ENCODE assay signal across 23 cellular contexts in the genomic region with DNA sequence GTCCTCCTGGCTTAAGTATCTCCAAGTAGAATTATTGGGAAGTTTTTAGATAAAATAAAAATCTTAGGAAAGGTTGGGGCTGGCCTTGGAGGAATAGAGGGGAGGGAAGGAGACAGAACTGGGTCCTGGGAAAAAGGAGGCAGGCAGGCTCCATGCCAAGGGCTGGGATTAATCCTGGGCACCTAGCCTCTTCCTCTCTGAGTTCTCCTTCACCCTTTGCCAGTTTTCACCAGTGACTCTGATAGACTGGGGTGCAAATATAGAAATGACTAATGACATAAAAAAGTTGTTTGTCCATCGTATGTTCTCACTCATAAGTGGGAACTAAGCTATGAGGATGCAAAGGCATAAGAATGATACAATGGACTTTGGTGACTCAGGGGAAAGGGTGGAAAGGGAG.
DNase-seq lines count a peak whose midpoint lies in the region; ATAC-seq, FAIRE-seq and TF ChIP-seq lines count a peak whose summit lies in the region.
"Had no signal": no experiment of that assay in that cellular context is flagged by ENCODE, and none has a peak within 500 bp of the region (broad histone marks: within the 10 kb centered on the region; RNA-seq: fewer than 3 reads in every experiment).

No MANE protein-coding gene starts in this region.

- no peak overlapping the region for H3K4me2 ChIP-seq in H9 (ENCODE audit: insufficient read depth, insufficient read length, low read length)
- H3K4me2 ChIP-seq: GM23338 had no signal

- H3K27me3 ChIP-seq in bronchial epithelial cell (ENCODE audit: control insufficient read depth, insufficient read depth, low read length) (no peaks in the 10 kb centered on the region), heart right ventricle (no peaks in the 10 kb centered on the region), psoas muscle (ENCODE audit: insufficient read depth in 3 of 3, low read length in 2 of 3) (no peaks in the 10 kb centered on the region), H9 (ENCODE audit: insufficient read depth, low read length) (no peaks in the 10 kb centered on the region)
- H3K27me3 ChIP-seq: BE2C, SJSA1 had no signal

- no peak overlapping the region for H2BK5ac ChIP-seq in H9 (ENCODE audit: insufficient read length, low read length)

- no peaks in the 10 kb centered on the region for H3K79me2 ChIP-seq in H9 (ENCODE audit: insufficient read depth, low read length)

- H3K27me3 Mint-ChIP-seq in H9 (ENCODE audit: low read depth): no peaks in the 10 kb centered on the region

- H3K4me3 Mint-ChIP-seq in H9: no peak overlapping the region
- H3K4me3 Mint-ChIP-seq: CD4-positive, alpha-beta T cell; GM23338 had no signal

- peak overlapping the region in 7 of 10 donors; percentile 43 to 79 (median 78) for H3K27ac ChIP-seq in heart right ventricle
- H3K27ac ChIP-seq in psoas muscle: peak overlapping the region; percentile 44
- H3K27ac ChIP-seq in H9 (ENCODE audit: insufficient read length, low read depth, low read length): no peak overlapping the region
- H3K27ac ChIP-seq: 22Rv1, SJSA1 had no signal

- no peak overlapping the region for H3K18ac ChIP-seq in H9 (ENCODE audit: insufficient read length, low read depth, low read length)

- H3K9ac ChIP-seq in H9 (ENCODE audit: extremely low read depth, insufficient read length, low read length): no peak overlapping the region

- H3K27ac Mint-ChIP-seq in H9: no peak overlapping the region
- H3K27ac Mint-ChIP-seq: CD4-positive, alpha-beta T cell; GM23338 had no signal

- H3K9me3 ChIP-seq in heart right ventricle (peaks cover 0 to 7% (median 0%) of the 10 kb centered on the region in 11 donors), psoas muscle (no peaks in the 10 kb centered on the region), H9 (ENCODE audit: control insufficient read depth, low read depth, low read length) (no peaks in the 10 kb centered on the region)
- H3K9me3 ChIP-seq: BE2C, SJSA1 had no signal

- no peak for FAIRE-seq in bronchial epithelial cell (lab: Jason Lieb, UNC)
- FAIRE-seq in frontal cortex (lab: Jason Lieb, UNC): no peak
- FAIRE-seq: D721Med, GM12891, K562 had no signal

- H3T11ph ChIP-seq in H9 (ENCODE audit: low read length): no peak overlapping the region

- no peak overlapping the region for H4K91ac ChIP-seq in H9 (ENCODE audit: insufficient read length, low read depth, low read length)

- no peak overlapping the region for H3K14ac ChIP-seq in H9 (ENCODE audit: insufficient read depth, low read length)

- WGBS in heart right ventricle, 2 donors: 30 to 38% methylated on average over 1 of the region's 1 CpG
- 15 to 30% (median 23%) methylated on average over 1 of the region's 1 CpG for WGBS in psoas muscle, 3 donors
- no CpG with 5 or more reads among the region's 1 CpG for WGBS in H9 (ENCODE audit: extremely low coverage, insufficient read length, low lambda C conversion rate)

- H3K23ac ChIP-seq in H9 (ENCODE audit: insufficient read length, low read depth, low read length): no peak overlapping the region

- no peaks in the 10 kb centered on the region for H3K79me1 ChIP-seq in H9 (ENCODE audit: insufficient read depth, low read depth, low read length, poor library complexity, severe bottlenecking)

- H2AFZ ChIP-seq in H9 (ENCODE audit: low read length): no peak overlapping the region
- H2AFZ ChIP-seq: GM23338 had no signal

- H3K4me1 ChIP-seq in heart right ventricle (peaks cover 0 to 23% (median 6%) of the 10 kb centered on the region in 9 donors), psoas muscle (peaks cover 10% of the 10 kb centered on the region), H9 (ENCODE audit: insufficient read depth, low read length) (no peaks in the 10 kb centered on the region)
- H3K4me1 ChIP-seq: BE2C, SJSA1 had no signal

- TF ChIP-seq CTCF in bronchial epithelial cell (IDR thresholded peaks at IDR 0.05; ENCODE audit: insufficient read depth, low read length, severe bottlenecking) (no peak), heart right ventricle (IDR thresholded peaks at IDR 0.05) (no peak), psoas muscle (IDR thresholded peaks at IDR 0.05) (no peak), H9 (conservative IDR thresholded peaks at IDR 0.05) (no peak)

- no peak overlapping the region for H2BK12ac ChIP-seq in H9 (ENCODE audit: insufficient read length, low read depth, low read length)

- no peak overlapping the region for H4K8ac ChIP-seq in H9 (replicated peaks; ENCODE audit: insufficient read length, low read depth, low read length)

- peak; percentile 88 to 98 (median 96) for ATAC-seq in heart right ventricle
- peak; percentile 88 to 97 (median 92) for ATAC-seq in psoas muscle
- no peak for ATAC-seq in GM21360 (IDR thresholded peaks at IDR 0.05; ENCODE audit: unreplicated experiment)
- ATAC-seq: GM23338, K562 had no signal

- H2BK120ac ChIP-seq in H9 (ENCODE audit: low read depth, low read length, poor library complexity, severe bottlenecking): no peak overlapping the region

- no peak overlapping the region for H3K56ac ChIP-seq in H9 (ENCODE audit: insufficient read length, low read depth, low read length)

- H3K4ac ChIP-seq in H9 (ENCODE audit: low read depth, low read length): no peak overlapping the region

- no peaks in the 10 kb centered on the region for H3K4me1 Mint-ChIP-seq in H9
- H3K4me1 Mint-ChIP-seq: GM23338 had no signal

- H2BK20ac ChIP-seq in H9 (ENCODE audit: low read depth, low read length, poor library complexity, severe bottlenecking): no peak overlapping the region

- DNase-seq in DMS53 (lab: John Stamatoyannopoulos, UW) (peak; percentile 6), DMS53 treated with DMSO at 0.1 percent for 48 hours (lab: John Stamatoyannopoulos, UW; ENCODE audit: unreplicated experiment) (no peak), bronchial epithelial cell (ENCODE audit: low read depth) (peak; percentile 43), heart right ventricle (peak; percentile 59 to 60), psoas muscle (peak in 1 of 2 donors; percentile 82), frontal cortex (ENCODE audit: low spot score in 2 of 2) (no peak), H9 (no peak)
- DNase-seq: BE2C; CD4-positive, alpha-beta T cell; GF-D8; NCI-H1048; NCI-H2081 treated with DMSO at 0.1 percent for 48 hours; NCI-H524; NK-92 treated with Interleukin-12 subunit alpha and Interleukin-12 subunit beta, amount 100 ng/mL, for 24 hours; OCI-M1; RPMI8226 had no signal

- no peaks in the 10 kb centered on the region for H3K23me2 ChIP-seq in H9 (ENCODE audit: insufficient read length, low read depth, low read length, poor library complexity, severe bottlenecking)

- no peaks in the 10 kb centered on the region for H4K20me1 ChIP-seq in H9 (ENCODE audit: control insufficient read depth, insufficient read depth, insufficient read length)

- no peak overlapping the region for H4K5ac ChIP-seq in H9 (ENCODE audit: insufficient read length, low read depth, low read length)

- H3K4me3 ChIP-seq in bronchial epithelial cell (ENCODE audit: low read depth, low read length) (no peak overlapping the region), heart right ventricle (no peak overlapping the region), psoas muscle (no peak overlapping the region)
- H3K4me3 ChIP-seq: GM23338, K562, SJSA1 had no signal

- H3K36me3 Mint-ChIP-seq in H9 (ENCODE audit: insufficient read depth in 1 of 3, low read depth in 3 of 3): no peaks in the 10 kb centered on the region

- no peak overlapping the region for H2AK5ac ChIP-seq in H9 (ENCODE audit: insufficient read length, low read length)

- intact Hi-C loops in heart right ventricle (cut with DNase I) (loop anchor here in 3 of 10 donors (5.0 to 10.0 kb wide), 3 partner anchors 80 to 112 kb away; partner anchors contain the start of genes HNRNPK (in 1 of the 3) and RMI1 (in 1 of the 3)), psoas muscle (cut with DNase I) (loop anchor here in 1 of 2 donors (5.0 kb wide), 1 partner anchor 105 kb away; no protein-coding TSS in a partner anchor)

- no peak overlapping the region for H2BK15ac ChIP-seq in H9 (ENCODE audit: low read depth, low read length)

- no peaks in the 10 kb centered on the region; a peak in 1 of 5 replicates for H3K9me3 Mint-ChIP-seq in H9
- H3K9me3 Mint-ChIP-seq: CD4-positive, alpha-beta T cell; GM23338 had no signal

- H3K36me3 ChIP-seq in bronchial epithelial cell (ENCODE audit: control insufficient read depth, insufficient read depth, low read length) (no peaks in the 10 kb centered on the region), heart right ventricle (no peaks in the 10 kb centered on the region), psoas muscle (ENCODE audit: insufficient read depth in 1 of 2, low read depth in 1 of 2) (no peaks in the 10 kb centered on the region)
- H3K36me3 ChIP-seq: BE2C, SJSA1 had no signal

Comparison
In these comparisons a context has a peak if more than half of its experiments do, and no peak if none do; other contexts are left out.
1. DNase-seq: peak in DMS53 (single experiment), bronchial epithelial cell (single experiment) and heart right ventricle (2 of 2); none in DMS53 treated with DMSO at 0.1 percent for 48 hours (single experiment), frontal cortex (0 of 2) and H9 (single experiment).